9 cellular contexts compared by ENCODE assay signal in the genomic region with DNA sequence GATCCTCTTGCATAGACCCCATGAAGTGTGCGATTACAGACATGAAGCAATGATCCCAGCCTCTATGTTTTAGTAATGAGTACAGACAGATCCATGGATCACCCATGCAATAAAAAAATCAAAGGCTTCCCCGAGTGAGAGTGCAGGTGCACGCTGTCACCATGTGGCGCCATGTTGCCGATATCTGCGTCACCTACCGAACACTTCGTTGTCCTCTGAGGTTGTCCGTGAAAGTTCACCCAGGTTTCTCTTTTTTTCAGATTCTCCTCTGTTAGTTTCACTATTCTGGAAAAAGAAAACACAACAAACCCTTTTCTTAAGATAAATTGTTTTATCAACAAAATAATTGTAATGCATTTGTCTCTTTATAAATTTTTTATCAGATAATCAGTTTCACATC.
A peak's percentile ranks its signal among the peaks of the same experiment; 100 is the strongest.
DNase-seq lines count a peak whose midpoint lies in the region; ATAC-seq and TF ChIP-seq lines count a peak whose summit lies in the region.
"Had no signal": no experiment of that assay in that cellular context is flagged by ENCODE, and none has a peak within 500 bp of the region (broad histone marks: within the 10 kb centered on the region; RNA-seq: fewer than 3 reads in every experiment).

No MANE protein-coding gene starts in this region.

- H3K4me3 Mint-ChIP-seq in CD4-positive, CD25-positive, alpha-beta regulatory T cell, result peak overlapping the region in 2 of 4 donors; percentile 26 to 48
- H3K4me3 Mint-ChIP-seq in osteocyte (ENCODE audit: unreplicated experiment), result no peak overlapping the region

- H3K4me1 ChIP-seq in CD4-positive, CD25-positive, alpha-beta regulatory T cell (ENCODE audit: control insufficient read depth, insufficient read depth, low read length, poor library complexity, severe bottlenecking), result peaks cover 92% of the 10 kb centered on the region
- H3K4me1 ChIP-seq in IMR-90 (ENCODE audit: control insufficient read depth, insufficient read depth, low read length), result peaks cover 48% of the 10 kb centered on the region

- H2AK9ac ChIP-seq in IMR-90 (replicated peaks; ENCODE audit: low read depth, low read length, poor library complexity), result peak overlapping the region; percentile 38

- no peak for TF ChIP-seq RAD21 in IMR-90 (IDR thresholded peaks at IDR 0.05; ENCODE audit: low read length)

- WGBS in IMR-90 (ENCODE audit: extremely low coverage in 2 of 2, insufficient read length in 1 of 2), 2 experiments, result 100% methylated on average over 7 of the region's 9 CpGs; no CpG with 5 or more reads in 1 of the 2 experiments

- H3K36me3 Mint-ChIP-seq in CD4-positive, CD25-positive, alpha-beta regulatory T cell, result peaks cover 44% of the 10 kb centered on the region
- H3K36me3 Mint-ChIP-seq in osteocyte (ENCODE audit: unreplicated experiment), result peaks cover 6% of the 10 kb centered on the region

- peak overlapping the region; percentile 87 for H2BK5ac ChIP-seq in IMR-90 (ENCODE audit: low read depth, low read length, poor library complexity, severe bottlenecking)

- TF ChIP-seq CTCF in IMR-90 (conservative IDR thresholded peaks at IDR 0.05; ENCODE audit: low read depth, low read length) (no peak), brain microvascular endothelial cell (IDR thresholded peaks at IDR 0.05; ENCODE audit: low read depth, low read length, missing control alignments) (no peak), osteocyte (IDR thresholded peaks at IDR 0.05) (no peak)

- dilution Hi-C loops in IMR-90 (cut with HindIII; ENCODE audit: low sequenced_read_pairs, unreplicated experiment), result no loop called here

- H3K56ac ChIP-seq in IMR-90 (ENCODE audit: extremely low read depth, insufficient read depth, low read length), result no peak overlapping the region

- no peaks in the 10 kb centered on the region for H3K9me3 ChIP-seq in CD4-positive, CD25-positive, alpha-beta regulatory T cell (ENCODE audit: control insufficient read depth in 2 of 2, low read length in 2 of 2)
- no peaks in the 10 kb centered on the region for H3K9me3 ChIP-seq in IMR-90 (ENCODE audit: control insufficient read depth, insufficient read depth, low read length)

- peaks cover 31% of the 10 kb centered on the region for H3K36me3 ChIP-seq in CD4-positive, CD25-positive, alpha-beta regulatory T cell (ENCODE audit: control insufficient read depth, insufficient read depth, low read length)
- H3K36me3 ChIP-seq in IMR-90 (ENCODE audit: control insufficient read depth, insufficient read depth, low read length) (no peaks in the 10 kb centered on the region), brain microvascular endothelial cell (replicated peaks) (peaks cover 12% of the 10 kb centered on the region)

- in situ Hi-C loops in IMR-90 (cut with MboI; ENCODE audit: low sequenced_read_pairs) (loop anchor here (5.0 kb wide), 1 partner anchor 141 kb away; no protein-coding TSS in a partner anchor), brain microvascular endothelial cell (cut with HindIII; ENCODE audit: low pct_ligation_motif_present, low sequenced_read_pairs) (loop anchor here (25.0 kb wide), 1 partner anchor 146 kb away; no protein-coding TSS in a partner anchor)

- peak overlapping the region; percentile 9 to 62; a peak in 3 of 4 replicates for H4K8ac ChIP-seq in IMR-90 (ENCODE audit: low read depth in 2 of 2, low read length in 2 of 2)

- peak overlapping the region; percentile 81; the same call in 1 of the 2 replicates for H3K23ac ChIP-seq in IMR-90 (ENCODE audit: low read depth, low read length)

- no peak for DNase-seq in CD4-positive, CD25-positive, alpha-beta regulatory T cell
- no peak for DNase-seq in IMR-90
- DNase-seq in brain microvascular endothelial cell, result no peak
- no peak for DNase-seq in osteocyte (ENCODE audit: extremely low spot score, unreplicated experiment)
- no peak for DNase-seq in NCI-H187 treated with DMSO at 0.1 percent for 48 hours (lab: John Stamatoyannopoulos, UW)
- DNase-seq: NCI-H2081 treated with DMSO at 0.1 percent for 48 hours had no signal

- peak overlapping the region; percentile 94 for H2AK5ac ChIP-seq in IMR-90 (ENCODE audit: low read depth, low read length)

- peak overlapping the region in 2 of 3 donors; percentile 95 to 99 for H3K27ac Mint-ChIP-seq in CD4-positive, CD25-positive, alpha-beta regulatory T cell
- peak overlapping the region; percentile 94 for H3K27ac Mint-ChIP-seq in osteocyte (ENCODE audit: unreplicated experiment)

- H4K91ac ChIP-seq in IMR-90 (ENCODE audit: insufficient read depth, low read depth, low read length), result peak overlapping the region; percentile 56

- peak overlapping the region; percentile 89 for H2BK120ac ChIP-seq in IMR-90 (ENCODE audit: low read depth, low read length)

- H3K9me3 Mint-ChIP-seq in CD4-positive, CD25-positive, alpha-beta regulatory T cell, result no peaks in the 10 kb centered on the region
- no peaks in the 10 kb centered on the region for H3K9me3 Mint-ChIP-seq in osteocyte (ENCODE audit: unreplicated experiment)

- H3K79me1 ChIP-seq in IMR-90 (ENCODE audit: low read depth in 1 of 2, low read length in 2 of 2), result peaks cover 0 to 20% of the 10 kb centered on the region in 2 experiments; a peak in 2 of 4 replicates

- intact Hi-C loops in IMR-90 (cut with micrococcal nuclease), result no loop called here

- no peak overlapping the region for H2AFZ ChIP-seq in IMR-90 (replicated peaks; ENCODE audit: low read length, poor library complexity)

- peak overlapping the region; percentile 62; the same call in 1 of the 2 replicates for H4K5ac ChIP-seq in IMR-90 (ENCODE audit: low read depth, low read length)

- peaks cover 32 to 99% (median 80%) of the 10 kb centered on the region in 4 donors for H3K4me1 Mint-ChIP-seq in CD4-positive, CD25-positive, alpha-beta regulatory T cell
- H3K4me1 Mint-ChIP-seq in osteocyte (ENCODE audit: unreplicated experiment), result peaks cover 84% of the 10 kb centered on the region

- no peak overlapping the region for H3K4me2 ChIP-seq in IMR-90 (ENCODE audit: low read depth, low read length)

- H2BK20ac ChIP-seq in IMR-90 (ENCODE audit: low read depth, low read length), result peak overlapping the region; percentile 91

- H3K9me1 ChIP-seq in IMR-90 (ENCODE audit: insufficient read depth, low read length), result peaks cover 33% of the 10 kb centered on the region

- peak overlapping the region; percentile 88 for H3K14ac ChIP-seq in IMR-90 (replicated peaks; ENCODE audit: low read depth, low read length)

- no peak for TF ChIP-seq POLR2A in IMR-90 (IDR thresholded peaks at IDR 0.05; ENCODE audit: low read depth, low read length)

- no peaks in the 10 kb centered on the region for H4K20me1 ChIP-seq in IMR-90 (ENCODE audit: insufficient read depth, low read length)

- peak overlapping the region; percentile 82; the same call in 1 of the 3 replicates for H2BK15ac ChIP-seq in IMR-90 (ENCODE audit: low read depth, low read length)

- H3K27me3 ChIP-seq in CD4-positive, CD25-positive, alpha-beta regulatory T cell (ENCODE audit: control insufficient read depth, insufficient read depth, low read length), result no peaks in the 10 kb centered on the region
- no peaks in the 10 kb centered on the region for H3K27me3 ChIP-seq in IMR-90 (ENCODE audit: control insufficient read depth, insufficient read depth, low read length)
- no peaks in the 10 kb centered on the region for H3K27me3 ChIP-seq in brain microvascular endothelial cell (replicated peaks)

- H3K4ac ChIP-seq in IMR-90 (ENCODE audit: low read depth, low read length), result peak overlapping the region; percentile 74

- POLR2A ChIA-PET in IMR-90 (lab: Charles Lee; ENCODE audit: unreplicated experiment), result no interaction called here

- peak overlapping the region; percentile 2 for H3K4me3 ChIP-seq in CD4-positive, CD25-positive, alpha-beta regulatory T cell (ENCODE audit: low read depth, low read length)
- no peak overlapping the region for H3K4me3 ChIP-seq in IMR-90 (ENCODE audit: insufficient read depth, low read depth, low read length)
- H3K4me3 ChIP-seq in brain microvascular endothelial cell (ENCODE audit: low read depth, low read length), result no peak overlapping the region

- no peaks in the 10 kb centered on the region for H3K27me3 Mint-ChIP-seq in CD4-positive, CD25-positive, alpha-beta regulatory T cell
- no peaks in the 10 kb centered on the region for H3K27me3 Mint-ChIP-seq in osteocyte (ENCODE audit: unreplicated experiment)

- CTCF ChIA-PET in IMR-90 (lab: Yijun Ruan, JAX), result interaction anchor here (2.0 kb wide), 1 partner anchor 146 kb away, joined by 8 read pairs; no protein-coding TSS in a partner anchor

- peak overlapping the region; percentile 75 for H3K27ac ChIP-seq in CD4-positive, CD25-positive, alpha-beta regulatory T cell (ENCODE audit: insufficient read depth, low read length, poor library complexity, severe bottlenecking)
- H3K27ac ChIP-seq in IMR-90 (ENCODE audit: insufficient read depth, low read length) (peak overlapping the region; percentile 46; the same call in 1 of the 2 replicates), brain microvascular endothelial cell (peak overlapping the region; percentile 100)

- BruUV-seq in IMR-90 (replicated peaks; lab: Mats Ljungman, UMichigan), result no TSS peak

- ATAC-seq in CD4-positive, CD25-positive, alpha-beta regulatory T cell (ENCODE audit: low read depth in 2 of 2), result no peak
- no peak for ATAC-seq in IMR-90 (ENCODE audit: low read depth)
- ATAC-seq in GM18867 (IDR thresholded peaks at IDR 0.05; ENCODE audit: unreplicated experiment), result no peak
- ATAC-seq in HG02970 (IDR thresholded peaks at IDR 0.05; ENCODE audit: low FRiP score, unreplicated experiment), result no peak
- no peak for ATAC-seq in HG02759 (IDR thresholded peaks at IDR 0.05; ENCODE audit: unreplicated experiment)

- H3K9ac ChIP-seq in IMR-90 (ENCODE audit: low read depth, low read length), result no peak overlapping the region

- H3K18ac ChIP-seq in IMR-90 (ENCODE audit: low read depth, low read length), result peak overlapping the region; percentile 60

TF ChIP-seq in IMR-90, 13 proteins besides CTCF, POLR2A, EP300 and RAD21:
- TF ChIP-seq NFE2L2 (IDR thresholded peaks at IDR 0.05; ENCODE audit: low read depth, low read length) (no peak), ELK1 (IDR thresholded peaks at IDR 0.05; ENCODE audit: borderline replicate concordance, low read depth, low read length) (no peak), RCOR1 (IDR thresholded peaks at IDR 0.05; ENCODE audit: insufficient replicate concordance, low read length) (no peak), CHD1 (IDR thresholded peaks at IDR 0.05; ENCODE audit: low read depth, low read length) (no peak), SMC3 (IDR thresholded peaks at IDR 0.05; ENCODE audit: low read depth, low read length) (no peak), MAZ (IDR thresholded peaks at IDR 0.05; ENCODE audit: borderline replicate concordance, low read depth, low read length) (no peak), MXI1 (IDR thresholded peaks at IDR 0.05; ENCODE audit: borderline replicate concordance, low read depth, low read length) (no peak)
TF ChIP-seq in IMR-90: peak in this region for 0.

Comparison
In these comparisons a context has a peak if more than half of its experiments do, and no peak if none do; other contexts are left out.
1. H3K27ac ChIP-seq: peak in every context shown above with its lines; median percentile 100 in brain microvascular endothelial cell; 75 in CD4-positive, CD25-positive, alpha-beta regulatory T cell; 46 in IMR-90.